Comparison of ENCODE assay signal across 12 cellular contexts in the genomic region with DNA sequence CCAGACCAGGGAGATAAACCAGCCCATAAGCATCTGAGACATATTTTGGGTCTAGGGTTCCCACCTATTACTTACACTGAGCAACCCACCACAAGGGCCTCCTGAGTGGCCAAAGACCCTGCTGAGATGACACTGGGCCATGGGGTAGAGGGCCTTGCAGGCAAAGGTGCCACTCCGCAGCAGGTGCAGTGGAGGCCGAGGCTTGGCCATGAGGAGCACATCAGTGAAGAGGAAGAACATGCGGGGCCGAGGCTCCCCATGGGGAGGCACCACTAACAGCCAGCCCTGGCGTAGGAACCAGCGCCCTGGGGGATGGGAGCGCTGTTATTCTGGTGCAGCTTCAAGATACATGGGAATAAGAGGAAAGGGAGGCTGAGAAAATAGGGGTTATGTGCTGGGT. TPM values are rescaled to one million over a fixed set of nuclear protein-coding genes. Genes with fewer than 3 reads are reported as not detected.
DNase-seq lines count a peak whose midpoint lies in the region; ATAC-seq and TF ChIP-seq lines count a peak whose summit lies in the region.
"Had no signal": no experiment of that assay in that cellular context is flagged by ENCODE, and none has a peak within 500 bp of the region (broad histone marks: within the 10 kb centered on the region; RNA-seq: fewer than 3 reads in every experiment).

No MANE protein-coding gene starts in this region.

- H3K4me1 Mint-ChIP-seq in activated naive CD8-positive, alpha-beta T cell (ENCODE audit: low read depth): peaks cover 60% of the 10 kb centered on the region
- H3K4me1 Mint-ChIP-seq in activated naive CD8-positive, alpha-beta T cell treated with anti-CD3 and anti-CD28 coated beads, Interleukin-2, amount 50 U/mL, for 24 hours: peaks cover 69% of the 10 kb centered on the region
- H3K4me1 Mint-ChIP-seq in activated CD4-positive, alpha-beta memory T cell treated with anti-CD3 and anti-CD28 coated beads for 36 hours (ENCODE audit: low read depth): peaks cover 68% of the 10 kb centered on the region
- H3K4me1 Mint-ChIP-seq in immature natural killer cell: peaks cover 75 to 85% of the 10 kb centered on the region in 2 donors

- TF ChIP-seq CTCF in tibial artery (IDR thresholded peaks at IDR 0.05): no peak

- no peak for DNase-seq in activated naive CD8-positive, alpha-beta T cell treated with anti-CD3 and anti-CD28 coated beads, Interleukin-2, amount 50 U/mL, for 24 hours
- DNase-seq in activated CD4-positive, alpha-beta memory T cell treated with anti-CD3 and anti-CD28 coated beads for 36 hours: no peak
- no peak for DNase-seq in immature natural killer cell
- no peak for DNase-seq in tibial artery
- no peak for DNase-seq in NCI-H82 treated with DMSO at 0.1 percent for 48 hours (lab: John Stamatoyannopoulos, UW; ENCODE audit: unreplicated experiment)
- no peak for DNase-seq in germinal center (ENCODE audit: low spot score)
- DNase-seq: hypothalamus, PC-9 had no signal

- H3K36me3 ChIP-seq in tibial artery: peaks cover 15 to 35% (median 21%) of the 10 kb centered on the region in 3 donors

- H3K4me1 ChIP-seq in tibial artery: peaks cover 0 to 62% (median 32%) of the 10 kb centered on the region in 4 donors

- peaks cover 2% of the 10 kb centered on the region for H3K36me3 Mint-ChIP-seq in activated naive CD8-positive, alpha-beta T cell
- peaks cover 35% of the 10 kb centered on the region for H3K36me3 Mint-ChIP-seq in activated naive CD8-positive, alpha-beta T cell treated with anti-CD3 and anti-CD28 coated beads, Interleukin-2, amount 50 U/mL, for 24 hours (ENCODE audit: low read depth)
- peaks cover 41% of the 10 kb centered on the region for H3K36me3 Mint-ChIP-seq in activated CD4-positive, alpha-beta memory T cell treated with anti-CD3 and anti-CD28 coated beads for 36 hours
- peaks cover 13 to 24% (median 23%) of the 10 kb centered on the region in 3 donors for H3K36me3 Mint-ChIP-seq in immature natural killer cell

- CTCF ChIA-PET in activated CD4-positive, alpha-beta memory T cell treated with anti-CD3 and anti-CD28 coated beads for 36 hours (lab: Charles Lee): interaction anchor here (1.2 to 12.1 kb wide), 4 partner anchors 14 to 94 kb away, joined by 3 to 101 read pairs (median 14); partner anchors contain the start of genes CREB3 and TLN1

- no peak for ATAC-seq in activated naive CD8-positive, alpha-beta T cell treated with anti-CD3 and anti-CD28 coated beads, Interleukin-2, amount 50 U/mL, for 24 hours
- ATAC-seq in GM21526 (IDR thresholded peaks at IDR 0.05; ENCODE audit: low FRiP score, unreplicated experiment): no peak
- ATAC-seq: GM23338 had no signal

- no peak overlapping the region for H3K4me3 Mint-ChIP-seq in activated naive CD8-positive, alpha-beta T cell
- H3K4me3 Mint-ChIP-seq in activated naive CD8-positive, alpha-beta T cell treated with anti-CD3 and anti-CD28 coated beads, Interleukin-2, amount 50 U/mL, for 24 hours: no peak overlapping the region
- no peak overlapping the region for H3K4me3 Mint-ChIP-seq in activated CD4-positive, alpha-beta memory T cell treated with anti-CD3 and anti-CD28 coated beads for 36 hours
- H3K4me3 Mint-ChIP-seq in immature natural killer cell: peak overlapping the region; percentile 56 to 83 (median 77)

- no peak overlapping the region for H3K4me3 ChIP-seq in tibial artery
- H3K4me3 ChIP-seq: GM23338, PC-9 had no signal

- no peaks in the 10 kb centered on the region for H3K9me3 Mint-ChIP-seq in activated naive CD8-positive, alpha-beta T cell (ENCODE audit: low read depth)
- H3K9me3 Mint-ChIP-seq in activated naive CD8-positive, alpha-beta T cell treated with anti-CD3 and anti-CD28 coated beads, Interleukin-2, amount 50 U/mL, for 24 hours: peaks cover 4% of the 10 kb centered on the region
- H3K9me3 Mint-ChIP-seq in activated CD4-positive, alpha-beta memory T cell treated with anti-CD3 and anti-CD28 coated beads for 36 hours: peaks cover 2% of the 10 kb centered on the region
- peaks cover 0 to 5% (median 3%) of the 10 kb centered on the region in 6 donors for H3K9me3 Mint-ChIP-seq in immature natural killer cell

- intact Hi-C loops in activated CD4-positive, alpha-beta memory T cell treated with anti-CD3 and anti-CD28 coated beads for 36 hours (cut with micrococcal nuclease): no loop called here
- intact Hi-C loops in tibial artery (cut with DNase I; ENCODE audit: low total_unique reads): loop anchor here (5.0 kb wide), 1 partner anchor 35 kb away; no protein-coding TSS in a partner anchor

- H3K27ac ChIP-seq in tibial artery: peak overlapping the region; percentile 99 to 100
- H3K27ac ChIP-seq: PC-9 had no signal

- H3K27me3 ChIP-seq in tibial artery: no peaks in the 10 kb centered on the region

- no peaks in the 10 kb centered on the region for H3K9me3 ChIP-seq in tibial artery

- POLR2A ChIA-PET in activated CD4-positive, alpha-beta memory T cell treated with anti-CD3 and anti-CD28 coated beads for 36 hours (lab: Charles Lee): interaction anchor here (1.2 kb wide), 1 partner anchor 59 kb away, joined by 4 read pairs; no protein-coding TSS in a partner anchor

- peak overlapping the region; percentile 12 for H3K27ac Mint-ChIP-seq in activated naive CD8-positive, alpha-beta T cell
- no peak overlapping the region for H3K27ac Mint-ChIP-seq in activated naive CD8-positive, alpha-beta T cell treated with anti-CD3 and anti-CD28 coated beads, Interleukin-2, amount 50 U/mL, for 24 hours
- peak overlapping the region; percentile 70 for H3K27ac Mint-ChIP-seq in activated CD4-positive, alpha-beta memory T cell treated with anti-CD3 and anti-CD28 coated beads for 36 hours
- peak overlapping the region; percentile 89 to 96 (median 92) for H3K27ac Mint-ChIP-seq in immature natural killer cell

- H3K27me3 Mint-ChIP-seq in activated naive CD8-positive, alpha-beta T cell: no peaks in the 10 kb centered on the region
- H3K27me3 Mint-ChIP-seq in activated naive CD8-positive, alpha-beta T cell treated with anti-CD3 and anti-CD28 coated beads, Interleukin-2, amount 50 U/mL, for 24 hours: peaks cover 6% of the 10 kb centered on the region
- peaks cover 2% of the 10 kb centered on the region for H3K27me3 Mint-ChIP-seq in activated CD4-positive, alpha-beta memory T cell treated with anti-CD3 and anti-CD28 coated beads for 36 hours
- H3K27me3 Mint-ChIP-seq in immature natural killer cell (ENCODE audit: low read depth in 3 of 3): peaks cover 8 to 23% (median 18%) of the 10 kb centered on the region in 3 donors

RNA-seq across cellular contexts. Expression of gene ARHGEF39, which starts 2.6 kb away (rescaled TPM):
- total RNA-seq in activated CD4-positive, alpha-beta memory T cell treated with anti-CD3 and anti-CD28 coated beads for 36 hours: 10 to 100 TPM; 28.1 to 28.2 TPM
- polyA plus RNA-seq in immature natural killer cell: 1 to 10 TPM in 2 of 3 donors, under 1 TPM in 1; 0.92 to 1.9 (median 1.1) TPM

RNA-seq across cellular contexts. Expression of gene CCDC107, which starts 4.3 kb away (rescaled TPM):
- 10 to 100 TPM; 15.0 to 15.7 TPM for total RNA-seq in activated CD4-positive, alpha-beta memory T cell treated with anti-CD3 and anti-CD28 coated beads for 36 hours
- polyA plus RNA-seq in immature natural killer cell: 100 to 1,000 TPM; 101 to 106 (median 103) TPM

RNA-seq across cellular contexts. Expression of gene RMRP, which starts 4.6 kb away (rescaled TPM):
- total RNA-seq in activated CD4-positive, alpha-beta memory T cell treated with anti-CD3 and anti-CD28 coated beads for 36 hours: over 10,000 TPM; 10,694 to 13,592 TPM
- 10 to 100 TPM in 1 of 3 donors, not detected in 2; 23.0 TPM for polyA plus RNA-seq in immature natural killer cell

RNA-seq across cellular contexts. Expression of gene CA9, which starts 11.3 kb away (rescaled TPM):
- total RNA-seq in activated CD4-positive, alpha-beta memory T cell treated with anti-CD3 and anti-CD28 coated beads for 36 hours: 1 to 10 TPM in 1 of 2 experiments, under 1 TPM in 1; 0.90 to 1.6 TPM
- not detected for polyA plus RNA-seq in immature natural killer cell
- total RNA-seq: GM23338, mononuclear cell had no signal

RNA-seq across cellular contexts. Expression of gene SIT1, which starts 11.7 kb away (rescaled TPM):
- total RNA-seq in activated CD4-positive, alpha-beta memory T cell treated with anti-CD3 and anti-CD28 coated beads for 36 hours: 10 to 100 TPM; 74.6 to 75.8 TPM
- polyA plus RNA-seq in immature natural killer cell: 1 to 10 TPM in 1 of 3 donors, under 1 TPM in 2; 0.26 to 1.4 (median 0.49) TPM
- total RNA-seq: PC-9 had no signal

Comparison
In these comparisons a context has a peak if more than half of its experiments do, and no peak if none do; other contexts are left out.
1. H3K4me3 Mint-ChIP-seq: peak in immature natural killer cell (5 of 5); none in activated naive CD8-positive, alpha-beta T cell (single experiment), activated naive CD8-positive, alpha-beta T cell treated with anti-CD3 and anti-CD28 coated beads, Interleukin-2, amount 50 U/mL, for 24 hours (single experiment) and activated CD4-positive, alpha-beta memory T cell treated with anti-CD3 and anti-CD28 coated beads for 36 hours (single experiment).